3 cellular contexts compared by ENCODE assay signal in the genomic region with DNA sequence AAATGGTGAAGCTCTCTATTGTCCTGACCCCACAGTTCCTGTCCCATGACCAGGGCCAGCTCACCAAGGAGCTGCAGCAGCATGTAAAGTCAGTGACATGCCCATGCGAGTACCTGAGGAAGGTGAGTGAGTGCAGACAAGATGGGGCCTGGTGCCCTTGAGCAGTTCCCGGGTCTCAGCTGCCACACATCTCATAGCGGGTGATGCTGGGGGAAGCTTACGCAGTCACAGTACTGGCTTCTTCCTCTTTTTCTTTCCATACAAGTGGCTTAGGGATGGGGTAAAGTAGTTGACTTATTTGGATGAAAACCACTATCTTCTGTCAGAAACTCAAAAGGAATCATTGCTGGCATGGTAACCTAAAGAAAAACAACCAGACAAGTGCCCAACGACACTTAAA. TPM values are rescaled to one million over a fixed set of nuclear protein-coding genes. Genes with fewer than 3 reads are reported as not detected.
"Had no signal": no experiment of that assay in that cellular context is flagged by ENCODE, and none has a peak within 500 bp of the region (broad histone marks: within the 10 kb centered on the region; RNA-seq: fewer than 3 reads in every experiment).

No MANE protein-coding gene starts in this region.

RNA-seq across cellular contexts. Expression of gene NPIPB8, which starts 0.5 kb away (rescaled TPM):
- total RNA-seq: Right ventricle myocardium inferior, SJCRH30 had no signal

RNA-seq across cellular contexts. Expression of gene SULT1A2, which starts 41.5 kb away (rescaled TPM):
- total RNA-seq: LHCN-M2, SJCRH30 had no signal
